Comparison of ENCODE assay signal across 8 cellular contexts in genomic region chr5:128083811-128084227, GRCh38. TPM values are rescaled to one million over a fixed set of nuclear protein-coding genes. Genes with fewer than 3 reads are reported as not detected.
DNase-seq lines count a peak whose midpoint lies in the region; ATAC-seq and TF ChIP-seq lines count a peak whose summit lies in the region.

No MANE protein-coding gene starts in this region.

- H3K36me3 Mint-ChIP-seq in activated B cell treated with CpG ODN at 0.5 μM for 24 hours (ENCODE audit: low read depth), result peaks cover 12% of the 10 kb centered on the region

- H3K4me3 ChIP-seq in ACC112 (ENCODE audit: low read depth, low read length), result peak overlapping the region; percentile 95
- peak overlapping the region; percentile 81 to 86 for H3K4me3 ChIP-seq in right atrium auricular region
- H3K4me3 ChIP-seq in skeletal muscle tissue (ENCODE audit: low read length in 3 of 3), result peak overlapping the region; percentile 38 to 93 (median 88)

- peak overlapping the region; percentile 65 for H2AFZ ChIP-seq in ACC112 (ENCODE audit: low read length, unreplicated experiment)

- peak overlapping the region; percentile 54 for H3K4me3 Mint-ChIP-seq in activated B cell treated with CpG ODN at 0.5 μM for 24 hours

- H3K27ac Mint-ChIP-seq in activated B cell treated with CpG ODN at 0.5 μM for 24 hours, result no peak overlapping the region

- H3K4me1 Mint-ChIP-seq in activated B cell treated with CpG ODN at 0.5 μM for 24 hours, result peaks cover 67% of the 10 kb centered on the region

- H3K27me3 Mint-ChIP-seq in activated B cell treated with CpG ODN at 0.5 μM for 24 hours, result no peaks in the 10 kb centered on the region

- H3K27me3 ChIP-seq in ACC112 (ENCODE audit: insufficient read depth, low read length) (no peaks in the 10 kb centered on the region), right atrium auricular region (no peaks in the 10 kb centered on the region), skeletal muscle tissue (ENCODE audit: control insufficient read depth in 3 of 3, insufficient read depth in 3 of 3, low read length in 3 of 3) (no peaks in the 10 kb centered on the region)

- H3K4me1 ChIP-seq in ACC112 (ENCODE audit: control insufficient read depth, insufficient read depth, low read length, unreplicated experiment), result peaks cover 24% of the 10 kb centered on the region
- peaks cover 0 to 35% of the 10 kb centered on the region in 2 donors for H3K4me1 ChIP-seq in right atrium auricular region
- peaks cover 8 to 17% (median 14%) of the 10 kb centered on the region in 3 donors for H3K4me1 ChIP-seq in skeletal muscle tissue (ENCODE audit: control insufficient read depth in 3 of 3, insufficient read depth in 3 of 3, low read length in 3 of 3)

- intact Hi-C loops in activated B cell treated with CpG ODN at 0.5 μM for 24 hours (cut with micrococcal nuclease), result loop anchor here (1.0 to 5.0 kb wide), 9 partner anchors 117 to 1483 kb away; partner anchors contain the start of genes ISOC1, LMNB1, MARCHF3 and PHAX

- no peaks in the 10 kb centered on the region for H3K9me3 Mint-ChIP-seq in activated B cell treated with CpG ODN at 0.5 μM for 24 hours

- DNase-seq in activated B cell treated with CpG ODN at 0.5 μM for 24 hours, result no peak
- DNase-seq in right atrium auricular region (ENCODE audit: low spot score), result no peak
- DNase-seq in DMS153 treated with DMSO at 0.1 percent for 48 hours (lab: John Stamatoyannopoulos, UW; ENCODE audit: unreplicated experiment), result no peak
- DNase-seq in T-helper 9 cell, result no peak

- H3K27ac ChIP-seq in ACC112 (ENCODE audit: low read depth, low read length) (peak overlapping the region; percentile 71; the same call in 1 of the 2 replicates), right atrium auricular region (peak overlapping the region; percentile 97), skeletal muscle tissue (ENCODE audit: low read depth, low read length) (peak overlapping the region; percentile 87)

- H3K9ac ChIP-seq in skeletal muscle tissue (ENCODE audit: low read depth in 1 of 3, low read length in 3 of 3), result peak overlapping the region; percentile 55 to 88 (median 55)

- no peaks in the 10 kb centered on the region; the same call in 1 of the 2 replicates for H3K36me3 ChIP-seq in ACC112 (ENCODE audit: insufficient read depth, low read length)
- H3K36me3 ChIP-seq in right atrium auricular region, result no peaks in the 10 kb centered on the region
- H3K36me3 ChIP-seq in skeletal muscle tissue (ENCODE audit: control insufficient read depth in 3 of 3, insufficient read depth in 3 of 3, low read length in 3 of 3), result no peaks in the 10 kb centered on the region

- POLR2A ChIA-PET in activated B cell treated with CpG ODN at 0.5 μM for 24 hours (lab: Charles Lee), result no interaction called here

- TF ChIP-seq CTCF in activated B cell treated with CpG ODN at 0.5 μM for 24 hours (IDR thresholded peaks at IDR 0.05), result no peak
- peak; percentile 24 to 73 for TF ChIP-seq CTCF in right atrium auricular region (IDR thresholded peaks at IDR 0.05)

- ATAC-seq in GM18868 (IDR thresholded peaks at IDR 0.05; ENCODE audit: unreplicated experiment) (peak; percentile 31), HG03066 (IDR thresholded peaks at IDR 0.05; ENCODE audit: low read depth, unreplicated experiment) (peak; percentile 23), activated B cell treated with CpG ODN at 0.5 μM for 24 hours (ENCODE audit: low read depth) (peak; percentile 32)

- H3K9me3 ChIP-seq in right atrium auricular region, result no peaks in the 10 kb centered on the region
- no peaks in the 10 kb centered on the region for H3K9me3 ChIP-seq in skeletal muscle tissue (ENCODE audit: control insufficient read depth in 3 of 3, low read length in 3 of 3)

- H3K79me2 ChIP-seq in ACC112 (ENCODE audit: control insufficient read depth, insufficient read depth, low read length, unreplicated experiment), result peaks cover 64% of the 10 kb centered on the region

- CTCF ChIA-PET in activated B cell treated with CpG ODN at 0.5 μM for 24 hours (lab: Charles Lee), result no interaction called here

RNA-seq across cellular contexts. Expression of gene SLC12A2, which starts 0.3 kb away (rescaled TPM):
- total RNA-seq in activated B cell treated with CpG ODN at 0.5 μM for 24 hours (19.9 and 20.6 TPM in 2 replicates), right atrium auricular region (10 to 100 TPM in 1 of 2 donors, 1 to 10 TPM in 1; 9.1 to 17.1 TPM), skeletal muscle tissue (24.5 TPM)
